Comparison of ENCODE assay signal across 8 cellular contexts in the genomic region with DNA sequence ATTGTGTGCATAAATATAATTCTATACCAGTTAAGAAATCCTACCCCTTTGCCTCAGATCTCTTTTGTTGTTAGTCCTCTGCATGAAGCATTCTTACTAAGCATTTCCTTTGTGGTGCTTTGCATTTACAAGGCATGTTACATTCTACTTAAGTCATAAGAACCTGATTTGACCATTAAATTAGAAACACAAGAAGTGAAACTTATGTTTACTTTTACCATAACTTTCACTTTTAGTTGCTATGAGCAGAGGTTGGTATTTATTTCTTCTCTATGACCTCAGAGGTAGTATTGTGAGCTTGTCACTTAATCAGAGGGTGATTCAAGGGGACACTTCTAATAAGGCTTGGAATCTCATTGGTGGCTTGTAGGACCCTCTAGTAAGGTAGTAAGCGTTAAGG. TPM values are rescaled to one million over a fixed set of nuclear protein-coding genes. Genes with fewer than 3 reads are reported as not detected.
DNase-seq lines count a peak whose midpoint lies in the region; ATAC-seq, FAIRE-seq and TF ChIP-seq lines count a peak whose summit lies in the region.

No MANE protein-coding gene starts in this region.

- no peak for TF ChIP-seq CTCF in GM12878 (IDR thresholded peaks at IDR 0.05 in 2 of 3, conservative IDR thresholded peaks at IDR 0.05 in 1 of 3; ENCODE audit: control insufficient read depth in 2 of 3, extremely low read depth in 1 of 3, insufficient read depth in 1 of 3, low read depth in 3 of 3, low read length in 3 of 3)

- no peak for TF ChIP-seq RAD21 in GM12878 (IDR thresholded peaks at IDR 0.05; ENCODE audit: insufficient read depth, low read depth, low read length)

- H3K4me3 Mint-ChIP-seq in stimulated activated naive CD8-positive, alpha-beta T cell treated with anti-CD3 and anti-CD28 coated beads, Interleukin-15, amount 100 ng/mL, for 72 hours = peak overlapping the region; percentile 71 to 73

- peak; percentile 90 for FAIRE-seq in GM12878 (lab: Jason Lieb, UNC)

- in situ Hi-C loops in GM12878 (cut with MboI) = no loop called here

- H3K9me3 ChIP-seq in GM12878 (replicated peaks; ENCODE audit: control insufficient read depth, insufficient read depth, low read length) = no peaks in the 10 kb centered on the region

- peak in 1 of 2 experiments; percentile 28; a peak in 2 of 4 replicates for TF ChIP-seq EP300 in GM12878 (IDR thresholded peaks at IDR 0.05; ENCODE audit: borderline replicate concordance in 1 of 2, control insufficient read depth in 1 of 2, low read depth in 2 of 2, low read length in 2 of 2)

- H3K79me2 ChIP-seq in GM12878 (ENCODE audit: control insufficient read depth, insufficient read depth, low read length) = peaks cover 70% of the 10 kb centered on the region

- H2AFZ ChIP-seq in GM12878 (ENCODE audit: control insufficient read depth, low read depth, low read length) = no peak overlapping the region

- H3K4me1 Mint-ChIP-seq in stimulated activated naive CD8-positive, alpha-beta T cell treated with anti-CD3 and anti-CD28 coated beads, Interleukin-15, amount 100 ng/mL, for 72 hours = peaks cover 90% of the 10 kb centered on the region

- no peaks in the 10 kb centered on the region for H3K9me3 Mint-ChIP-seq in stimulated activated naive CD8-positive, alpha-beta T cell treated with anti-CD3 and anti-CD28 coated beads, Interleukin-15, amount 100 ng/mL, for 72 hours

- BruUV-seq in GM12878 (replicated peaks; lab: Mats Ljungman, UMichigan) = no TSS peak

- H3K27ac ChIP-seq in GM12878 (ENCODE audit: control insufficient read depth, insufficient read depth) = peak overlapping the region; percentile 54

- intact Hi-C loops in GM12878 (cut with micrococcal nuclease; ENCODE audit: unreplicated experiment) = no loop called here

- ATAC-seq in GM19468 (IDR thresholded peaks at IDR 0.05; ENCODE audit: extremely low read depth, unreplicated experiment) (peak; percentile 64), HG03460 (IDR thresholded peaks at IDR 0.05; ENCODE audit: unreplicated experiment) (peak; percentile 73), GM12878 (peak; percentile 83)
- ATAC-seq in stimulated activated naive CD8-positive, alpha-beta T cell treated with anti-CD3 and anti-CD28 coated beads, Interleukin-15, amount 100 ng/mL, for 72 hours = peak; percentile 84

- H4K20me1 ChIP-seq in GM12878 (ENCODE audit: control insufficient read depth, insufficient read depth) = no peaks in the 10 kb centered on the region

- peak overlapping the region; percentile 12; the same call in 1 of the 2 replicates for H3K4me3 ChIP-seq in GM12878

- H3K27me3 ChIP-seq in GM12878 (replicated peaks in 1 of 2; ENCODE audit: control insufficient read depth in 2 of 2, insufficient read depth in 2 of 2, low read length in 1 of 2) = no peaks in the 10 kb centered on the region

- WGBS in GM12878 (ENCODE audit: insufficient coverage, insufficient replicate concordance, low lambda C conversion rate, missing lambda C conversion rate) = 0% methylated on average over 1 of the region's 1 CpG

- TF ChIP-seq POLR2A in GM12878 (IDR thresholded peaks at IDR 0.05; ENCODE audit: low read depth, low read length) = no peak

- DNase-seq in DMS79 treated with DMSO at 0.1 percent for 48 hours (lab: John Stamatoyannopoulos, UW) (peak; percentile 17), GM12878 (ENCODE audit: low read depth, low spot score) (peak; percentile 77), NCI-H1436 (lab: John Stamatoyannopoulos, UW) (no peak), SK-N-DZ (ENCODE audit: low spot score) (no peak), putamen (ENCODE audit: low spot score) (no peak)
- DNase-seq in stimulated activated naive CD8-positive, alpha-beta T cell treated with anti-CD3 and anti-CD28 coated beads, Interleukin-15, amount 100 ng/mL, for 72 hours = no peak

- SMC1A ChIA-PET in GM12878 (lab: Charles Lee; ENCODE audit: uncharacterized antibody, unreplicated experiment) = interaction anchor here (0.6 to 1.0 kb wide), 2 partner anchors 13 to 45 kb away, joined by 3 to 4 read pairs; no protein-coding TSS in a partner anchor

- H3K4me1 ChIP-seq in GM12878 (ENCODE audit: control insufficient read depth, insufficient read depth, low read length) = peaks cover 67% of the 10 kb centered on the region

- peak overlapping the region in 1 of 2 donors; percentile 96 for H3K27ac Mint-ChIP-seq in stimulated activated naive CD8-positive, alpha-beta T cell treated with anti-CD3 and anti-CD28 coated beads, Interleukin-15, amount 100 ng/mL, for 72 hours

- peak overlapping the region; percentile 77 for H3K4me2 ChIP-seq in GM12878 (ENCODE audit: control insufficient read depth, insufficient read depth)

- CTCF ChIA-PET in GM12878 (lab: Yijun Ruan, JAX) = no interaction called here

- H3K9ac ChIP-seq in GM12878 (ENCODE audit: control insufficient read depth, insufficient read depth, low read length) = no peak overlapping the region

- H3K36me3 ChIP-seq in GM12878 (ENCODE audit: control insufficient read depth in 2 of 2, insufficient read depth in 2 of 2, low read length in 1 of 2) = no peaks in the 10 kb centered on the region

- H3K27me3 Mint-ChIP-seq in stimulated activated naive CD8-positive, alpha-beta T cell treated with anti-CD3 and anti-CD28 coated beads, Interleukin-15, amount 100 ng/mL, for 72 hours = no peaks in the 10 kb centered on the region

- RAD21 ChIA-PET in GM12878 (lab: Charles Lee; ENCODE audit: unreplicated experiment) = interaction anchor here (1.0 kb wide), 1 partner anchor 48 kb away, joined by 3 read pairs; no protein-coding TSS in a partner anchor

- POLR2A ChIA-PET in GM12878 (lab: Charles Lee) = interaction anchor here (1.0 to 1.4 kb wide), 2 partner anchors 11 to 18 kb away, joined by 3 to 4 read pairs; no protein-coding TSS in a partner anchor

TF ChIP-seq in GM12878, 131 proteins besides CTCF, POLR2A, EP300 and RAD21 (continues in another document):
- peak; percentile 48 to 63; a peak in 2 of 4 replicates for TF ChIP-seq IKZF2 (IDR thresholded peaks at IDR 0.05)
- TF ChIP-seq CEBPB (IDR thresholded peaks at IDR 0.05; ENCODE audit: borderline replicate concordance in 1 of 2, low read depth in 2 of 2, low read length in 2 of 2) = no peak
- peak; percentile 80; the same call in 1 of the 2 replicates for TF ChIP-seq NBN (IDR thresholded peaks at IDR 0.05)
- no peak for TF ChIP-seq EZH2 (IDR thresholded peaks at IDR 0.05; ENCODE audit: borderline replicate concordance, control insufficient read depth, low read depth, low read length)
- TF ChIP-seq GABPA (IDR thresholded peaks at IDR 0.05; ENCODE audit: low read depth) = 0 out of 2 replicates have a peak, but pooled peaks have one; percentile 37
- peak; percentile 67 for TF ChIP-seq RUNX3 (IDR thresholded peaks at IDR 0.05; ENCODE audit: low read length)
- peak; percentile 71 for TF ChIP-seq MEF2A (IDR thresholded peaks at IDR 0.05; ENCODE audit: insufficient read depth, low read depth, low read length)
- TF ChIP-seq CBX5 (IDR thresholded peaks at IDR 0.05; ENCODE audit: low read depth) = 0 out of 2 replicates have a peak, but pooled peaks have one; percentile 27
- no peak for TF ChIP-seq EGR1 (IDR thresholded peaks at IDR 0.05; ENCODE audit: borderline replicate concordance in 1 of 2, low read depth in 2 of 2, low read length in 2 of 2)
- peak; percentile 75 for TF ChIP-seq JUNB (IDR thresholded peaks at IDR 0.05)
- TF ChIP-seq SPI1 (IDR thresholded peaks at IDR 0.05; ENCODE audit: borderline replicate concordance, insufficient read depth, low read depth, low read length) = peak; percentile 55; the same call in 1 of the 2 replicates

RNA-seq across cellular contexts. Expression of a gene that starts 9.0 kb away (rescaled TPM):
- 22.0 and 24.9 TPM in 2 replicates for total RNA-seq in GM12878 (2013; cell fraction: nucleolus; rRNA removed)
- total RNA-seq in GM12878 (2014; rRNA removed) (13.3 and 16.4 TPM in 2 replicates), GM12878 (2014; rRNA removed; fragmentation: Illumina TruSeq; extraction: Trizol) (22.8 and 22.9 TPM in 2 replicates), GM12878 (2021) (25.6 and 29.5 TPM in 2 replicates)
- 7.0 TPM for polyA plus RNA-seq in GM12878 (2011; ENCODE audit: low read depth)
- polyA plus RNA-seq in GM12878 (2011; rRNA removed) (16.3 and 18.8 TPM in 2 replicates), GM12878 (2014; fragmentation: Illumina TruSeq; extraction: Trizol) (17.4 and 23.2 TPM in 2 replicates), GM12878 (2014; fragmentation: Nextera tagmentation; extraction: Ambion mirVana) (1 to 10 TPM; 2.4 to 4.0 TPM), GM12878 (2014; rRNA removed) (10.3 and 12.4 TPM in 2 replicates), GM12878 (2016; fragmentation: Nextera tagmentation; extraction: Ambion mirVana) (1 to 10 TPM; 4.7 to 6.3 TPM)
- polyA plus RNA-seq in GM12878 (2011; cell fraction: cytosol; rRNA removed) = 10.0 and 11.9 TPM in 2 replicates
- polyA plus RNA-seq in GM12878 (2011; cell fraction: nucleus; rRNA removed) = 5.3 and 5.6 TPM in 2 replicates
- polyA plus RNA-seq in GM12878 (2012) = 8.3 and 9.5 TPM in 2 replicates
- 26.4 and 29.9 TPM in 2 replicates for polyA minus RNA-seq in GM12878 (2011; rRNA and poly(A)+ RNA removed)
- 9.1 and 11.0 TPM in 2 replicates for polyA minus RNA-seq in GM12878 (2011; cell fraction: cytosol; rRNA and poly(A)+ RNA removed)
- 2.9 and 4.9 TPM in 2 replicates for polyA minus RNA-seq in GM12878 (2011; cell fraction: nucleus; rRNA and poly(A)+ RNA removed)
- 23.2 TPM in 2 replicates for polyA plus RNA-seq in SK-N-DZ (2014; cell fraction: cytosol; rRNA removed)
- 11.1 and 11.3 TPM in 2 replicates for polyA plus RNA-seq in SK-N-DZ (2014; cell fraction: nucleus; rRNA removed)

RNA-seq across cellular contexts. Expression of a gene that starts 47.1 kb away (rescaled TPM):
- 40.3 and 44.1 TPM in 2 replicates for total RNA-seq in GM12878 (2013; cell fraction: nucleolus; rRNA removed)
- total RNA-seq in GM12878 (2014; rRNA removed) (50.7 and 74.6 TPM in 2 replicates), GM12878 (2014; rRNA removed; fragmentation: Illumina TruSeq; extraction: Trizol) (28.7 and 29.8 TPM in 2 replicates), GM12878 (2021) (48.3 and 48.9 TPM in 2 replicates)
- polyA plus RNA-seq in GM12878 (2011; ENCODE audit: low read depth) = 20.3 TPM
- polyA plus RNA-seq in GM12878 (2011; rRNA removed) (31.1 and 43.7 TPM in 2 replicates), GM12878 (2014; fragmentation: Illumina TruSeq; extraction: Trizol) (40.9 and 42.5 TPM in 2 replicates), GM12878 (2014; fragmentation: Nextera tagmentation; extraction: Ambion mirVana) (10 to 100 TPM in 1 of 2 experiments, 1 to 10 TPM in 1; 8.6 to 14.5 TPM), GM12878 (2014; rRNA removed) (85.5 and 87.9 TPM in 2 replicates), GM12878 (2016; fragmentation: Nextera tagmentation; extraction: Ambion mirVana) (10 to 100 TPM; 62.5 to 64.1 TPM)
- polyA plus RNA-seq in GM12878 (2011; cell fraction: cytosol; rRNA removed) = 55.6 and 76.1 TPM in 2 replicates
- 61.5 and 79.8 TPM in 2 replicates for polyA plus RNA-seq in GM12878 (2011; cell fraction: nucleus; rRNA removed)
- 26.2 and 37.0 TPM in 2 replicates for polyA plus RNA-seq in GM12878 (2012)
- 69.6 and 100.0 TPM in 2 replicates for polyA minus RNA-seq in GM12878 (2011; rRNA and poly(A)+ RNA removed)
- polyA minus RNA-seq in GM12878 (2011; cell fraction: cytosol; rRNA and poly(A)+ RNA removed) = 25.1 and 26.2 TPM in 2 replicates
- polyA minus RNA-seq in GM12878 (2011; cell fraction: nucleus; rRNA and poly(A)+ RNA removed) = 25.5 and 49.1 TPM in 2 replicates
- 14.9 and 28.1 TPM in 2 replicates for polyA plus RNA-seq in SK-N-DZ (2014; cell fraction: cytosol; rRNA removed)
- 10.4 and 27.1 TPM in 2 replicates for polyA plus RNA-seq in SK-N-DZ (2014; cell fraction: nucleus; rRNA removed)

Comparison
In these comparisons a context has a peak if more than half of its experiments do, and no peak if none do; other contexts are left out.
1. DNase-seq: peak in DMS79 treated with DMSO at 0.1 percent for 48 hours (single experiment) and GM12878 (single experiment); none in stimulated activated naive CD8-positive, alpha-beta T cell treated with anti-CD3 and anti-CD28 coated beads, Interleukin-15, amount 100 ng/mL, for 72 hours (0 of 2), NCI-H1436 (single experiment), SK-N-DZ (single experiment) and putamen (single experiment).
2. Peak in every context shown above with its lines, with median percentiles within 50 percentile points of each other: ATAC-seq.